ENCODE assay signal across 8 cellular contexts in genomic region chr6:43516697-43517502, GRCh38. TPM values are rescaled to one million over a fixed set of nuclear protein-coding genes. Genes with fewer than 3 reads are reported as not detected.
DNase-seq lines count a peak whose midpoint lies in the region; ATAC-seq and TF ChIP-seq lines count a peak whose summit lies in the region.

TSS of gene POLR1C (plus strand) at chr6:43517089. CDS start at chr6:43517110, 21 bp downstream.
TSS of gene YIPF3 (minus strand) at chr6:43516926. CDS start at chr6:43516807, 119 bp downstream.

- in situ Hi-C loops in GM13977 (cut with MboI; ENCODE audit: low pct_unique_long_range_greater_than_20kb, low sequenced_read_pairs, unreplicated experiment): no loop called here

- H3K9me3 ChIP-seq in left ventricle myocardium inferior (replicated peaks): no peaks in the 10 kb centered on the region
- no peaks in the 10 kb centered on the region for H3K9me3 ChIP-seq in prostate gland

- H3K4me3 ChIP-seq in left ventricle myocardium inferior (peak within 1 kb of the TSS; percentile 92), prostate gland (peak within 1 kb of the TSS; percentile 71 to 87), urinary bladder (ENCODE audit: low read depth, low read length) (peak within 1 kb of the TSS; percentile 82)

- H3K4me1 ChIP-seq in left ventricle myocardium inferior: peaks cover 87% of the 10 kb centered on the region
- H3K4me1 ChIP-seq in prostate gland (replicated peaks): peaks cover 9% of the 10 kb centered on the region
- H3K4me1 ChIP-seq in urinary bladder (ENCODE audit: insufficient read depth): no peaks in the 10 kb centered on the region

- H3K36me3 ChIP-seq in left ventricle myocardium inferior (peaks cover 65% of the 10 kb centered on the region), prostate gland (peaks cover 4 to 22% of the 10 kb centered on the region in 2 donors), urinary bladder (ENCODE audit: insufficient read depth) (peaks cover 11% of the 10 kb centered on the region)

- WGBS in prostate gland: under 1% methylated on average over 56 of the region's 57 CpGs
- under 1% methylated on average over 57 of the region's 57 CpGs for WGBS in urinary bladder

- H3K27me3 ChIP-seq in left ventricle myocardium inferior (ENCODE audit: low read depth) (no peaks in the 10 kb centered on the region), prostate gland (replicated peaks; ENCODE audit: insufficient read depth) (no peaks in the 10 kb centered on the region)

- no peak for TF ChIP-seq POLR2A in prostate gland (IDR thresholded peaks at IDR 0.05)

- peak; percentile 93 for ATAC-seq in HG02870 (IDR thresholded peaks at IDR 0.05; ENCODE audit: unreplicated experiment)

- H3K27ac ChIP-seq in left ventricle myocardium inferior (replicated peaks) (peak within 1 kb of the TSS; percentile 93), prostate gland (peak within 1 kb of the TSS; percentile 87 to 89), urinary bladder (ENCODE audit: low read depth) (peak within 1 kb of the TSS; percentile 70)

- DNase-seq in GM13977 (ENCODE audit: low spot score) (peak; percentile 96), NCI-H146 treated with DMSO at 0.1 percent for 48 hours (lab: John Stamatoyannopoulos, UW; ENCODE audit: unreplicated experiment) (peak; percentile 99), T-helper 1 cell (peak; percentile 90 to 98 (median 95)), amniotic stem cell (lab: John Stamatoyannopoulos, UW) (peak; percentile 99), left ventricle myocardium inferior (peak; percentile 97), prostate gland (ENCODE audit: low spot score) (peak; percentile 98)

- TF ChIP-seq CTCF in GM13977 (IDR thresholded peaks at IDR 0.05; ENCODE audit: extremely low read depth, insufficient read depth, missing control alignments) (no peak), left ventricle myocardium inferior (IDR thresholded peaks at IDR 0.05; ENCODE audit: borderline replicate concordance) (no peak), prostate gland (IDR thresholded peaks at IDR 0.05) (no peak)

- intact Hi-C loops in left ventricle myocardium inferior (cut with micrococcal nuclease): no loop called here
- intact Hi-C loops in prostate gland (cut with DNase I): no loop called here

RNA-seq across cellular contexts. Expression of gene POLR1C, which starts in this region (rescaled TPM):
- total RNA-seq in left ventricle myocardium inferior: 14.7 TPM
- 10 to 100 TPM; 24.4 to 37.2 TPM for total RNA-seq in prostate gland
- 29.4 TPM for total RNA-seq in urinary bladder
- 36.9 TPM for polyA plus RNA-seq in urinary bladder

RNA-seq across cellular contexts. Expression of gene YIPF3, which starts in this region (rescaled TPM):
- total RNA-seq in left ventricle myocardium inferior (69.9 TPM), prostate gland (100 to 1,000 TPM; 162 to 180 TPM), urinary bladder (54.9 TPM)
- polyA plus RNA-seq in urinary bladder: 118 TPM

Comparison
In these comparisons a context has a peak if more than half of its experiments do, and no peak if none do; other contexts are left out.
1. Peak in every context shown above with its lines: DNase-seq, ATAC-seq, H3K4me3 ChIP-seq and H3K27ac ChIP-seq.